ENCODE assay signal across 14 cellular contexts in genomic region chr20:21511485-21511849, GRCh38. TPM values are rescaled to one million over a fixed set of nuclear protein-coding genes. Genes with fewer than 3 reads are reported as not detected.
DNase-seq lines count a peak whose midpoint lies in the region; ATAC-seq and TF ChIP-seq lines count a peak whose summit lies in the region.
"Had no signal": no experiment of that assay in that cellular context is flagged by ENCODE, and none has a peak within 500 bp of the region (broad histone marks: within the 10 kb centered on the region; RNA-seq: fewer than 3 reads in every experiment).

No MANE protein-coding gene starts in this region.

- no peaks in the 10 kb centered on the region for H3K36me3 ChIP-seq in breast epithelium
- H3K36me3 ChIP-seq: left lung, neutrophil, tibial artery had no signal

- no peak for DNase-seq in T-helper 2 cell treated with Interferon-gamma antibody and Interleukin-4, amounts not matched to agents 5 μg/mL and 100 μg/mL, for 36 hours (ENCODE audit: low spot score)
- DNase-seq in T-helper 2 cell (no peak), osteocyte (ENCODE audit: extremely low spot score, unreplicated experiment) (no peak), breast epithelium (ENCODE audit: low spot score in 2 of 2) (no peak)
- DNase-seq in effector memory CD8-positive, alpha-beta T cell: no peak
- DNase-seq: activated CD4-positive, CD25-positive, alpha-beta regulatory T cell treated with anti-CD3 and anti-CD28 coated beads, Interleukin-2, amount 50 U/mL, for 72 hours; erythroblast; NCI-H1048; tibial artery had no signal

- H3K4me3 ChIP-seq in breast epithelium: peak overlapping the region in 1 of 3 donors; percentile 55

- no peak for TF ChIP-seq CTCF in osteocyte (IDR thresholded peaks at IDR 0.05)
- TF ChIP-seq CTCF in breast epithelium (IDR thresholded peaks at IDR 0.05): no peak

- peaks cover 16% of the 10 kb centered on the region for H3K4me1 Mint-ChIP-seq in T-helper 2 cell treated with Interferon-gamma antibody and Interleukin-4, amounts not matched to agents 5 μg/mL and 100 μg/mL, for 36 hours (ENCODE audit: low read depth)
- H3K4me1 Mint-ChIP-seq in IgD-negative memory B cell (peaks cover 8 to 20% (median 20%) of the 10 kb centered on the region in 3 donors), osteocyte (ENCODE audit: unreplicated experiment) (peaks cover 45% of the 10 kb centered on the region)
- H3K4me1 Mint-ChIP-seq in effector memory CD8-positive, alpha-beta T cell (ENCODE audit: low read depth in 2 of 2): peaks cover 6 to 28% of the 10 kb centered on the region in 2 donors

- H3K27me3 Mint-ChIP-seq in T-helper 2 cell treated with Interferon-gamma antibody and Interleukin-4, amounts not matched to agents 5 μg/mL and 100 μg/mL, for 36 hours (ENCODE audit: low read depth): peaks cover 76% of the 10 kb centered on the region
- H3K27me3 Mint-ChIP-seq in IgD-negative memory B cell (peaks cover 61% of the 10 kb centered on the region), osteocyte (ENCODE audit: unreplicated experiment) (peaks cover 76% of the 10 kb centered on the region)
- H3K27me3 Mint-ChIP-seq in effector memory CD8-positive, alpha-beta T cell: peaks cover 66 to 98% of the 10 kb centered on the region in 2 donors

- no peaks in the 10 kb centered on the region for H3K9me3 ChIP-seq in breast epithelium
- H3K9me3 ChIP-seq: left lung, neutrophil, tibial artery had no signal

- no peak for ATAC-seq in effector memory CD8-positive, alpha-beta T cell (replicated peaks)
- ATAC-seq in HG02840 (IDR thresholded peaks at IDR 0.05; ENCODE audit: low FRiP score, unreplicated experiment) (no peak), HG03280 (IDR thresholded peaks at IDR 0.05; ENCODE audit: unreplicated experiment) (no peak)
- ATAC-seq: left lung had no signal

- peaks cover 0 to 15% of the 10 kb centered on the region in 2 donors for H3K4me1 ChIP-seq in breast epithelium

- peaks cover 2% of the 10 kb centered on the region for H3K36me3 Mint-ChIP-seq in T-helper 2 cell treated with Interferon-gamma antibody and Interleukin-4, amounts not matched to agents 5 μg/mL and 100 μg/mL, for 36 hours (ENCODE audit: low read depth)
- H3K36me3 Mint-ChIP-seq in IgD-negative memory B cell (no peaks in the 10 kb centered on the region), osteocyte (ENCODE audit: unreplicated experiment) (peaks cover 4% of the 10 kb centered on the region)
- peaks cover 6% of the 10 kb centered on the region for H3K36me3 Mint-ChIP-seq in effector memory CD8-positive, alpha-beta T cell (ENCODE audit: insufficient read depth)

- no peak for TF ChIP-seq POLR2A in breast epithelium (IDR thresholded peaks at IDR 0.05)

- peaks cover 8 to 100% of the 10 kb centered on the region in 2 donors for H3K27me3 ChIP-seq in breast epithelium

- no peak overlapping the region for H3K27ac ChIP-seq in breast epithelium
- H3K27ac ChIP-seq: left lung, neutrophil, tibial artery had no signal

- intact Hi-C loops in breast epithelium (cut with DNase I; ENCODE audit: low total_unique reads): no loop called here

- no peaks in the 10 kb centered on the region for H3K9me3 Mint-ChIP-seq in T-helper 2 cell treated with Interferon-gamma antibody and Interleukin-4, amounts not matched to agents 5 μg/mL and 100 μg/mL, for 36 hours
- H3K9me3 Mint-ChIP-seq in IgD-negative memory B cell (no peaks in the 10 kb centered on the region), osteocyte (ENCODE audit: unreplicated experiment) (no peaks in the 10 kb centered on the region)
- no peaks in the 10 kb centered on the region for H3K9me3 Mint-ChIP-seq in effector memory CD8-positive, alpha-beta T cell

- H3K4me3 Mint-ChIP-seq in T-helper 2 cell treated with Interferon-gamma antibody and Interleukin-4, amounts not matched to agents 5 μg/mL and 100 μg/mL, for 36 hours: no peak overlapping the region
- peak overlapping the region in 3 of 4 donors; percentile 51 to 77 (median 63) for H3K4me3 Mint-ChIP-seq in IgD-negative memory B cell
- peak overlapping the region; percentile 44 to 46 for H3K4me3 Mint-ChIP-seq in effector memory CD8-positive, alpha-beta T cell
- peak overlapping the region; percentile 50 for H3K4me3 Mint-ChIP-seq in osteocyte (ENCODE audit: unreplicated experiment)

- H3K27ac Mint-ChIP-seq in T-helper 2 cell treated with Interferon-gamma antibody and Interleukin-4, amounts not matched to agents 5 μg/mL and 100 μg/mL, for 36 hours: peak overlapping the region; percentile 41
- H3K27ac Mint-ChIP-seq in IgD-negative memory B cell: peak overlapping the region in 2 of 3 donors; percentile 60 to 80
- H3K27ac Mint-ChIP-seq in effector memory CD8-positive, alpha-beta T cell: no peak overlapping the region
- H3K27ac Mint-ChIP-seq in osteocyte (ENCODE audit: unreplicated experiment): no peak overlapping the region

RNA-seq across cellular contexts. Expression of gene NKX2-2, which starts 2.4 kb away (rescaled TPM):
- not detected for polyA plus RNA-seq in IgD-negative memory B cell
- total RNA-seq in osteocyte (not detected in 2 replicates), breast epithelium (not detected)
- total RNA-seq: left lung had no signal

Comparison
In these comparisons a context has a peak if more than half of its experiments do, and no peak if none do; other contexts are left out.
1. H3K27ac Mint-ChIP-seq: peak in T-helper 2 cell treated with Interferon-gamma antibody and Interleukin-4, amounts not matched to agents 5 μg/mL and 100 μg/mL, for 36 hours (single experiment) and IgD-negative memory B cell (2 of 3); none in effector memory CD8-positive, alpha-beta T cell (0 of 2) and osteocyte (single experiment).